In the genomic region with DNA sequence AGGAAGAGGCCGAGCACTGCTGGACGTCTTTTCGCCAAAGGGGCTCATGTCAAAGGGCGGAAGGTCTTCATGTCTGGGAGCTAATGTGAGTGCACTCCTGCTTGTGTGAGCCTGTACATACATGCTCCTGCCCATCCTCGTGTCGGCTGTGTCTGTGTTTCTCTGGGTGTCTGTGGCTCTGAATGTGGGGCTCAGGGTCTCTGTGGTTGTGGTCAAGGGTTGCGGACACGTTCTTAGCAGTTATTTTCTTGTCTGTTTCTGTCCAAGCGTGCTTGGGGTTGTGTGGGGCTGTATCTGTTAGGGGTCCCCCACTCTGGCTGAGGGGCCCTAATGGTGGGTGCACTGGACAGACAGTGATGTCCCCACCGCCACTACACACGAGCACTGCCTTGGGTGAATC, we compare ENCODE assay signal across 1 cellular context.
TF ChIP-seq lines count a peak whose summit lies in the region.

No MANE protein-coding gene starts in this region.

TF ChIP-seq in HepG2, 621 proteins besides CTCF, POLR2A, EP300 and RAD21:
- TF ChIP-seq MIXL1 (CRISPR knock-in tag; IDR thresholded peaks at IDR 0.05) (no peak), ZFP37 (CRISPR knock-in tag; IDR thresholded peaks at IDR 0.05; ENCODE audit: borderline replicate concordance) (no peak), HES4 (CRISPR knock-in tag; IDR thresholded peaks at IDR 0.05; ENCODE audit: borderline replicate concordance) (peak; percentile 54; the same call in 1 of the 2 replicates), ZNF773 (CRISPR knock-in tag; IDR thresholded peaks at IDR 0.05; ENCODE audit: borderline replicate concordance) (no peak)
- TF ChIP-seq, protein P1, sequence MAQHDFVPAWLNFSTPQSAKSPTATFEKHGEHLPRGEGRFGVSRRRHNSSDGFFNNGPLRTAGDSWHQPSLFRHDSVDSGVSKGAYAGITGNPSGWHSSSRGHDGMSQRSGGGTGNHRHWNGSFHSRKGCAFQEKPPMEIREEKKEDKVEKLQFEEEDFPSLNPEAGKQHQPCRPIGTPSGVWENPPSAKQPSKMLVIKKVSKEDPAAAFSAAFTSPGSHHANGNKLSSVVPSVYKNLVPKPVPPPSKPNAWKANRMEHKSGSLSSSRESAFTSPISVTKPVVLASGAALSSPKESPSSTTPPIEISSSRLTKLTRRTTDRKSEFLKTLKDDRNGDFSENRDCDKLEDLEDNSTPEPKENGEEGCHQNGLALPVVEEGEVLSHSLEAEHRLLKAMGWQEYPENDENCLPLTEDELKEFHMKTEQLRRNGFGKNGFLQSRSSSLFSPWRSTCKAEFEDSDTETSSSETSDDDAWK (CRISPR knock-in tag; IDR thresholded peaks at IDR 0.05): no peak
